In the genomic region with DNA sequence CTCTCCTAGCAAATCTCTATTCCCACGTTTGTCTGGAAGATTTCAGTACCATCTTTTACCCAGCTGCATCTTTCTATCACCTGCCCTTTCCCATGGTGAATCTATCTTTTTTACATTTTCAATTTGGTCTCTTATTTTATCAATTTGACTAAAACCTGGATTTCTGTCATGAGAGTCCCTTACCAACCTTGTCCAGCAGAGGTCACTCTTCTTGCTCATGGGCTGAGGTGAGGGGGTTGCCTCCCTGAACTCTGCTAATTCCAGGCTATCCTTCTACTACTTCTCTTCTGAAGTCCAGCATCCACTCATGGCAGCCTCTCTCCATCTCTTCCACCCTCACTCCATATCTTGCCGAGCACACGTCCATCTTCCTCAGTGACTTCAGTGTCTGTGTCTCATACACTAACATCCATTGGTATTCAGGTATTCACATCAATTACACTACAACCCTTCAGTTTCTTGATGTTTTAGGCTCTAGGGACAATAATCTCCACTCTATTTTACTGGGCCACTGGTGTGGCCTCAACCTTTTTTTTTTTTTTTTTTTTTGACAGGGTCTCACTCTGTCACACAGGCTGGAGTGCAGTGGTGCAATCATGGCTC, we compare ENCODE assay signal across 8 cellular contexts. TPM values are rescaled to one million over a fixed set of nuclear protein-coding genes. Genes with fewer than 3 reads are reported as not detected.
DNase-seq lines count a peak whose midpoint lies in the region; ATAC-seq, FAIRE-seq and TF ChIP-seq lines count a peak whose summit lies in the region.

No MANE protein-coding gene starts in this region.

- no peaks in the 10 kb centered on the region for H3K9me2 ChIP-seq in PC-9 (ENCODE audit: insufficient read depth)

- H3K4me3 ChIP-seq in heart left ventricle: no peak overlapping the region
- H3K4me3 ChIP-seq in PC-9: no peak overlapping the region
- no peak overlapping the region for H3K4me3 ChIP-seq in bronchial epithelial cell (ENCODE audit: low read depth, low read length)

- H3K27me3 ChIP-seq in heart left ventricle (no peaks in the 10 kb centered on the region), PC-9 (ENCODE audit: insufficient read depth, low read depth) (no peaks in the 10 kb centered on the region), bronchial epithelial cell (ENCODE audit: control insufficient read depth, insufficient read depth, low read length) (no peaks in the 10 kb centered on the region)

- H3K4me1 ChIP-seq in heart left ventricle (no peaks in the 10 kb centered on the region), PC-9 (replicated peaks; ENCODE audit: insufficient read depth) (peaks cover 15% of the 10 kb centered on the region)

- CTCF ChIA-PET in PC-9 (lab: Charles Lee): interaction anchor here (1.0 kb wide), 1 partner anchor 11 kb away, joined by 3 read pairs; no protein-coding TSS in a partner anchor

- intact Hi-C loops in heart left ventricle (cut with DNase I): loop anchor here in 6 of 10 donors (5.0 to 10.0 kb wide), 5 partner anchors 388 to 1138 kb away; no protein-coding TSS in a partner anchor
- intact Hi-C loops in Right ventricle myocardium inferior (cut with DNase I): no loop called here
- intact Hi-C loops in PC-9 (cut with micrococcal nuclease; ENCODE audit: unreplicated experiment): no loop called here

- no peaks in the 10 kb centered on the region for H3K27me3 Mint-ChIP-seq in mesothelial cell of epicardium (ENCODE audit: low read depth)

- H3K9me3 Mint-ChIP-seq in mesothelial cell of epicardium: no peaks in the 10 kb centered on the region

- H2AFZ ChIP-seq in PC-9: no peak overlapping the region

- no peak overlapping the region for H3K27ac ChIP-seq in heart left ventricle
- no peak overlapping the region for H3K27ac ChIP-seq in PC-9

- WGBS in heart left ventricle, 4 donors: 46 to 57% (median 49%) methylated on average over 3 of the region's 3 CpGs

- no peak for FAIRE-seq in bronchial epithelial cell (lab: Jason Lieb, UNC)

- POLR2A ChIA-PET in PC-9 (lab: Charles Lee; ENCODE audit: unreplicated experiment): no interaction called here

- H3K9me3 ChIP-seq in heart left ventricle (peaks cover 0 to 7% (median 3%) of the 10 kb centered on the region in 12 donors), PC-9 (ENCODE audit: insufficient read depth, low read depth) (no peaks in the 10 kb centered on the region)

- H3K36me3 ChIP-seq in heart left ventricle (no peaks in the 10 kb centered on the region), PC-9 (ENCODE audit: low read depth) (no peaks in the 10 kb centered on the region), bronchial epithelial cell (ENCODE audit: control insufficient read depth, insufficient read depth, low read length) (no peaks in the 10 kb centered on the region)

- H3K4me2 ChIP-seq in PC-9: no peak overlapping the region

- H3K36me3 Mint-ChIP-seq in mesothelial cell of epicardium: no peaks in the 10 kb centered on the region

- TF ChIP-seq POLR2A in heart left ventricle (IDR thresholded peaks at IDR 0.05): no peak

- H3K79me2 ChIP-seq in PC-9 (ENCODE audit: low read depth): no peaks in the 10 kb centered on the region

- peaks cover 5% of the 10 kb centered on the region for H3K4me1 Mint-ChIP-seq in mesothelial cell of epicardium

- H3F3A ChIP-seq in PC-9 (ENCODE audit: insufficient read depth, low read depth): peaks cover 14% of the 10 kb centered on the region

- H3K27ac Mint-ChIP-seq in mesothelial cell of epicardium: no peak overlapping the region

- no peak overlapping the region for H3K4me3 Mint-ChIP-seq in mesothelial cell of epicardium

- TF ChIP-seq CTCF in heart left ventricle (IDR thresholded peaks at IDR 0.05) (peak; percentile 60 to 80 (median 74)), PC-9 (conservative IDR thresholded peaks at IDR 0.05) (peak; percentile 76), bronchial epithelial cell (IDR thresholded peaks at IDR 0.05; ENCODE audit: insufficient read depth, low read length, severe bottlenecking) (peak; percentile 70), mesothelial cell of epicardium (IDR thresholded peaks at IDR 0.05; ENCODE audit: unreplicated experiment) (peak; percentile 54)

- ATAC-seq in heart left ventricle (peak in 1 of 4 donors; percentile 42), Right ventricle myocardium inferior (no peak), HG02870 (IDR thresholded peaks at IDR 0.05; ENCODE audit: unreplicated experiment) (peak; percentile 52), GM19324 (IDR thresholded peaks at IDR 0.05; ENCODE audit: low FRiP score, unreplicated experiment) (no peak)

- DNase-seq in heart left ventricle (peak in 2 of 5 donors; percentile 11 to 22), Right ventricle myocardium inferior (ENCODE audit: missing footprints) (no peak), PC-9 (peak in 1 of 2 experiments; percentile 10), bronchial epithelial cell (ENCODE audit: low read depth) (no peak), mesothelial cell of epicardium (ENCODE audit: low spot score in 2 of 2, unreplicated experiment in 2 of 2) (no peak), DMS153 treated with DMSO at 0.1 percent for 48 hours (lab: John Stamatoyannopoulos, UW; ENCODE audit: unreplicated experiment) (no peak)

- BruUV-seq in PC-9 (replicated peaks; lab: Mats Ljungman, UMichigan): no TSS peak

- H4K20me1 ChIP-seq in PC-9 (ENCODE audit: insufficient read depth): no peaks in the 10 kb centered on the region

RNA-seq across cellular contexts. Expression of gene ZNF827, which starts 17.8 kb away (rescaled TPM):
- total RNA-seq in heart left ventricle (10 to 100 TPM in 8 of 9 donors, 1 to 10 TPM in 1; 9.5 to 30.1 (median 18.6) TPM), Right ventricle myocardium inferior (11.9 TPM), PC-9 (2021) (22.4 and 24.1 TPM in 2 replicates), bronchial epithelial cell (2.1 and 3.5 TPM in 2 replicates), mesothelial cell of epicardium (97.8 to 116 TPM (median 100 TPM) in 3 replicates)
- polyA plus RNA-seq in heart left ventricle: 1 to 10 TPM; 4.5 to 9.2 TPM

Comparison
In these comparisons a context has a peak if more than half of its experiments do, and no peak if none do; other contexts are left out.
1. intact Hi-C loops: an anchor here in heart left ventricle (5.0 to 10.0 kb wide); none called in Right ventricle myocardium inferior and PC-9.